In the genomic region with DNA sequence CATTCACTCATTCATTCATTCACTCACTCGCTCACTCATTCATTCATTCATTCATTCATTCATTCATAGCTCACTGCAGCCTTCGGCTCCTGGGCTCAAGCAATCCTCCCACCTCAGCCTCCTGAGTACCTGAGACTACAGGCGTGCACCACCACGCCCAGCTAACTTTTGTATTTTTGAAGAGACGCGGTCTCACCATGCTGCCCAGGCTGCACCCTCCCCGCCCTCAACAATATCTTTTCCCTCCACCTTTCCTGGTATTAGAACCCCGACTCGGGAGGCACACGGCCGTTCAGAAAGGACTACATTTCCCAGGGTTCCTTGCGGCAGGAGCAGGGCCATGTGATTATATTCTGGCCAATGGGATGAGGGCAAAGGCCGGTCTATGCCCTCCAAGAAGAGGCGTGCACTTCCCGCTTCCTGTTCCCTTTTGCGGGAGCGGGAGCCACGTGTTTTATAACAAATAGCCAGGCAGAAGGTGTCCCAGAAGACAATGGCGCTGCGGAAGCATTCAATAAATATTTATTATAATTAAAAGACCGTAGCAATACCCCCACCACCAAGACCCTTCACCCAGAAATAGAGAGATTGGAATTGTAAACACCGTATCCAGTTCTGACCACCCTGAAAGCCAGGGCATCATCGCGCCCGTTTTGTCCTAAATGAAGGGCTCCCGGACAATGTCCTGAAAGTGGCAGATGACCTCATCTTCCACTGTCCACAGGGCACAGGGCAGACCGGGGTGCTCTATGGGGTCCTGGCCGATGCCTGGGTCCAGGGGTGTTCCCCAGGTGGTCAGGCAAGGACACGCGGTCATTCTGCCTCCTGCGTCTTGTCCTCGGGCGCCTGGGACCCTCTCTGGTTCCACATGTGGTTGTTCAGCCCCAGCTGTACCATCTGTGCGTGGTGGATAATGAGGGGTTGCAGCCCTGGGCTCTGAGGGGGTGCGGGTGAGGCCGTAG, we compare ENCODE assay signal across 8 cellular contexts. TPM values are rescaled to one million over a fixed set of nuclear protein-coding genes. Genes with fewer than 3 reads are reported as not detected.
A peak's percentile ranks its signal among the peaks of the same experiment; 100 is the strongest.
DNase-seq lines count a peak whose midpoint lies in the region; ATAC-seq and TF ChIP-seq lines count a peak whose summit lies in the region.

No MANE protein-coding gene starts in this region.

- DNase-seq in CD4-positive, alpha-beta T cell = peak; percentile 51 to 71 (median 63)
- DNase-seq in HK-2 (ENCODE audit: unreplicated experiment) = peak; percentile 84
- DNase-seq in NCI-H82 treated with DMSO at 0.1 percent for 48 hours (lab: John Stamatoyannopoulos, UW; ENCODE audit: unreplicated experiment) = peak; percentile 68
- DNase-seq in activated CD4-positive, alpha-beta memory T cell treated with anti-CD3 and anti-CD28 coated beads for 36 hours = peak; percentile 81
- DNase-seq in dermis microvascular lymphatic vessel endothelial cell (ENCODE audit: low read depth in 2 of 2) = peak; percentile 89 to 94
- DNase-seq in lower leg skin (ENCODE audit: low spot score in 2 of 2) = peak; percentile 92 to 96
- DNase-seq in stimulated activated CD4-positive, alpha-beta T cell treated with anti-CD3 and anti-CD28 coated beads, Interleukin-4, amount 100 ng/mL, for 4 hours = peak; percentile 72 to 74

- TF ChIP-seq POLR2A in lower leg skin (IDR thresholded peaks at IDR 0.05) = no peak

- no peaks in the 10 kb centered on the region for H3K27me3 Mint-ChIP-seq in CD4-positive, alpha-beta T cell
- no peaks in the 10 kb centered on the region for H3K27me3 Mint-ChIP-seq in activated CD4-positive, alpha-beta memory T cell treated with anti-CD3 and anti-CD28 coated beads for 36 hours

- peaks cover 14% of the 10 kb centered on the region for H3K36me3 Mint-ChIP-seq in CD4-positive, alpha-beta T cell (ENCODE audit: low read depth)
- H3K36me3 Mint-ChIP-seq in activated CD4-positive, alpha-beta memory T cell treated with anti-CD3 and anti-CD28 coated beads for 36 hours = peaks cover 14% of the 10 kb centered on the region

- peaks cover 17% of the 10 kb centered on the region for H3K4me1 Mint-ChIP-seq in CD4-positive, alpha-beta T cell (ENCODE audit: low read depth)
- peaks cover 25% of the 10 kb centered on the region for H3K4me1 Mint-ChIP-seq in activated CD4-positive, alpha-beta memory T cell treated with anti-CD3 and anti-CD28 coated beads for 36 hours (ENCODE audit: low read depth)

- intact Hi-C loops in CD4-positive, alpha-beta T cell (cut with DNase I, micrococcal nuclease) = loop anchor here in 1 of 2 experiments (1.0 kb wide), 2 partner anchors 24 to 52 kb away; a partner anchor contains a TSS
- intact Hi-C loops in activated CD4-positive, alpha-beta memory T cell treated with anti-CD3 and anti-CD28 coated beads for 36 hours (cut with micrococcal nuclease) = loop anchor here (2.0 kb wide), 1 partner anchor 13 kb away; no protein-coding TSS in a partner anchor
- intact Hi-C loops in lower leg skin (cut with DNase I; ENCODE audit: low total_unique reads) = no loop called here

- peak overlapping the region; percentile 52 for H3K4me3 Mint-ChIP-seq in CD4-positive, alpha-beta T cell
- H3K4me3 Mint-ChIP-seq in activated CD4-positive, alpha-beta memory T cell treated with anti-CD3 and anti-CD28 coated beads for 36 hours = peak overlapping the region; percentile 55

- no peaks in the 10 kb centered on the region for H3K9me3 Mint-ChIP-seq in CD4-positive, alpha-beta T cell
- H3K9me3 Mint-ChIP-seq in activated CD4-positive, alpha-beta memory T cell treated with anti-CD3 and anti-CD28 coated beads for 36 hours = no peaks in the 10 kb centered on the region

- H3K4me3 ChIP-seq in lower leg skin (ENCODE audit: low read depth, poor library complexity, severe bottlenecking) = no peak overlapping the region

- TF ChIP-seq CTCF in CD4-positive, alpha-beta T cell (IDR thresholded peaks at IDR 0.05) = no peak
- TF ChIP-seq CTCF in lower leg skin (IDR thresholded peaks at IDR 0.05) = no peak

- no peak overlapping the region for H3K27ac ChIP-seq in CD4-positive, alpha-beta T cell (ENCODE audit: low read depth, low read length)

- 41 to 46% methylated on average over 36 of the region's 36 CpGs for WGBS in lower leg skin, 2 donors

- CTCF ChIA-PET in CD4-positive, alpha-beta T cell (lab: Charles Lee) = interaction anchor here (1.7 kb wide), 1 partner anchor 36 kb away, joined by 4 read pairs; no protein-coding TSS in a partner anchor
- CTCF ChIA-PET in activated CD4-positive, alpha-beta memory T cell treated with anti-CD3 and anti-CD28 coated beads for 36 hours (lab: Charles Lee) = interaction anchor here (0.8 kb wide), 1 partner anchor 36 kb away, joined by 4 read pairs; no protein-coding TSS in a partner anchor

- H3K27ac Mint-ChIP-seq in CD4-positive, alpha-beta T cell = peak overlapping the region; percentile 8
- H3K27ac Mint-ChIP-seq in activated CD4-positive, alpha-beta memory T cell treated with anti-CD3 and anti-CD28 coated beads for 36 hours = peak overlapping the region; percentile 57

- POLR2A ChIA-PET in CD4-positive, alpha-beta T cell (lab: Charles Lee) = no interaction called here
- POLR2A ChIA-PET in activated CD4-positive, alpha-beta memory T cell treated with anti-CD3 and anti-CD28 coated beads for 36 hours (lab: Charles Lee) = no interaction called here

- ATAC-seq in CD4-positive, alpha-beta T cell (ENCODE audit: poor library complexity) = peak; percentile 87
- no peak for ATAC-seq in GM19455 (IDR thresholded peaks at IDR 0.05; ENCODE audit: unreplicated experiment)

- H3K27me3 ChIP-seq in CD4-positive, alpha-beta T cell (ENCODE audit: control insufficient read depth, insufficient read depth, low read length) = no peaks in the 10 kb centered on the region

- H3K9me3 ChIP-seq in CD4-positive, alpha-beta T cell (ENCODE audit: control insufficient read depth, low read length) = no peaks in the 10 kb centered on the region

RNA-seq across cellular contexts. Expression of a gene that starts 15.8 kb away (rescaled TPM):
- 10 to 100 TPM; 14.7 to 15.0 TPM for total RNA-seq in CD4-positive, alpha-beta T cell
- total RNA-seq in activated CD4-positive, alpha-beta memory T cell treated with anti-CD3 and anti-CD28 coated beads for 36 hours = 10 to 100 TPM; 24.0 to 25.4 TPM
- total RNA-seq in dermis microvascular lymphatic vessel endothelial cell (2.3 and 4.4 TPM in 2 replicates), lower leg skin (10 to 100 TPM in 3 of 4 donors, 1 to 10 TPM in 1; 8.0 to 34.4 (median 15.3) TPM)

RNA-seq across cellular contexts. Expression of a gene that starts 24.2 kb away (rescaled TPM):
- total RNA-seq in CD4-positive, alpha-beta T cell = 10 to 100 TPM; 11.8 to 12.1 TPM
- total RNA-seq in activated CD4-positive, alpha-beta memory T cell treated with anti-CD3 and anti-CD28 coated beads for 36 hours = 1 to 10 TPM; 9.2 to 9.3 TPM
- total RNA-seq in dermis microvascular lymphatic vessel endothelial cell = 11.6 and 16.9 TPM in 2 replicates
- 10 to 100 TPM; 46.4 to 55.3 (median 49.9) TPM for total RNA-seq in lower leg skin

RNA-seq across cellular contexts. Expression of a gene that starts 51.8 kb away (rescaled TPM):
- total RNA-seq in CD4-positive, alpha-beta T cell = 10 to 100 TPM; 18.2 to 19.1 TPM
- total RNA-seq in activated CD4-positive, alpha-beta memory T cell treated with anti-CD3 and anti-CD28 coated beads for 36 hours = 10 to 100 TPM; 36.6 to 37.7 TPM
- total RNA-seq in dermis microvascular lymphatic vessel endothelial cell = 75.1 and 97.5 TPM in 2 replicates
- total RNA-seq in lower leg skin = 10 to 100 TPM; 59.6 to 92.3 (median 68.5) TPM
